Comparison of ENCODE assay signal across 28 cellular contexts in the genomic region with DNA sequence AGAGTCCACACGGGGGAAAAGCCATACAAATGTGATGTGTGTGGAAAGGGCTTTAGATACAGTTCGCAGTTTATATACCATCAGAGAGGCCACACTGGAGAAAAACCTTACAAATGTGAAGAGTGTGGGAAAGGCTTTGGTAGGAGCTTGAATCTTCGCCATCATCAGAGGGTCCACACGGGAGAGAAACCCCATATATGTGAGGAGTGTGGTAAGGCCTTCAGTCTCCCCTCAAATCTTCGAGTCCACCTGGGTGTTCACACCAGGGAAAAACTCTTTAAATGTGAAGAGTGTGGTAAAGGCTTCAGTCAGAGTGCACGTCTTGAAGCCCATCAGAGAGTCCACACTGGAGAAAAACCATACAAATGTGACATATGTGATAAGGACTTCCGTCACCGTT. TPM values are rescaled to one million over a fixed set of nuclear protein-coding genes. Genes with fewer than 3 reads are reported as not detected.
"Had no signal": no experiment of that assay in that cellular context is flagged by ENCODE, and none has a peak within 500 bp of the region (broad histone marks: within the 10 kb centered on the region; RNA-seq: fewer than 3 reads in every experiment).

No MANE protein-coding gene starts in this region.

- ATAC-seq: activated naive CD4-positive, alpha-beta T cell treated with anti-CD3 and anti-CD28 coated beads, Interleukin-2, amount 50 U/mL, for 72 hours; activated naive CD8-positive, alpha-beta T cell treated with anti-CD3 and anti-CD28 coated beads, Interleukin-2, amount 50 U/mL, for 24 hours; activated T-cell treated with anti-CD3 and anti-CD28 coated beads, Interleukin-2, amount 50 U/mL, for 4 hours; SK-N-SH treated with all-trans-retinoic acid at 6 μM for 48 hours had no signal

- H3K4me3 Mint-ChIP-seq: activated B cell treated with CpG ODN at 0.5 μM for 24 hours; activated CD4-positive, alpha-beta memory T cell treated with anti-CD3 and anti-CD28 coated beads for 36 hours; activated CD4-positive, alpha-beta T cell treated with anti-CD3 and anti-CD28 coated beads, Interleukin-2, amount 10 ng/mL, durations not matched to agents 7 days and 5 days; activated naive CD8-positive, alpha-beta T cell treated with anti-CD3 and anti-CD28 coated beads, Interleukin-2, amount 50 U/mL, for 24 hours; activated T-cell treated with anti-CD3 and anti-CD28 coated beads, Interleukin-2, amount 50 U/mL, for 4 hours; brain; T-helper 1 cell treated with Interleukin-12 subunit alpha and Interleukin-12 subunit beta and Interleukin-4 antibody, amounts not matched to agents 30 μg/mL and 1 μg/mL, for 36 hours had no signal

- H3K9me3 ChIP-seq: SJSA1 had no signal

- H3K4me1 ChIP-seq: SJSA1 had no signal

- H3K4me3 ChIP-seq: cardiac muscle cell, MG63, SJSA1 had no signal

- H3K27me3 Mint-ChIP-seq: activated B cell treated with CpG ODN at 0.5 μM for 24 hours; activated CD4-positive, alpha-beta memory T cell treated with anti-CD3 and anti-CD28 coated beads for 36 hours; activated CD4-positive, alpha-beta T cell treated with anti-CD3 and anti-CD28 coated beads, Interleukin-2, amount 10 ng/mL, durations not matched to agents 7 days and 5 days; activated naive CD8-positive, alpha-beta T cell treated with anti-CD3 and anti-CD28 coated beads, Interleukin-2, amount 50 U/mL, for 24 hours had no signal

- FAIRE-seq: astrocyte, RCC 7860, TTC549 had no signal

- H3K4me1 Mint-ChIP-seq: activated B cell treated with CpG ODN at 0.5 μM for 24 hours; activated CD4-positive, alpha-beta T cell treated with anti-CD3 and anti-CD28 coated beads, Interleukin-2, amount 10 ng/mL, durations not matched to agents 7 days and 5 days; activated naive CD8-positive, alpha-beta T cell treated with anti-CD3 and anti-CD28 coated beads, Interleukin-2, amount 50 U/mL, for 24 hours; brain had no signal

- H3K27ac ChIP-seq: cardiac muscle cell, SJSA1 had no signal

- H3K27ac Mint-ChIP-seq: activated B cell treated with CpG ODN at 0.5 μM for 24 hours; activated CD4-positive, alpha-beta memory T cell treated with anti-CD3 and anti-CD28 coated beads for 36 hours; activated CD4-positive, alpha-beta T cell treated with anti-CD3 and anti-CD28 coated beads, Interleukin-2, amount 10 ng/mL, durations not matched to agents 7 days and 5 days; activated naive CD4-positive, alpha-beta T cell treated with anti-CD3 and anti-CD28 coated beads, Interleukin-2, amount 50 U/mL, for 72 hours; activated naive CD8-positive, alpha-beta T cell treated with anti-CD3 and anti-CD28 coated beads, Interleukin-2, amount 50 U/mL, for 24 hours; brain; T-helper 1 cell treated with Interleukin-12 subunit alpha and Interleukin-12 subunit beta and Interleukin-4 antibody, amounts not matched to agents 30 μg/mL and 1 μg/mL, for 36 hours had no signal

- H3K27me3 ChIP-seq: cardiac muscle cell, MG63, SJSA1 had no signal

- DNase-seq: activated B cell treated with CpG ODN at 0.5 μM for 24 hours; activated CD4-positive, alpha-beta memory T cell treated with anti-CD3 and anti-CD28 coated beads for 36 hours; activated CD4-positive, alpha-beta T cell treated with anti-CD3 and anti-CD28 coated beads, Interleukin-2, amount 10 ng/mL, durations not matched to agents 7 days and 5 days; activated CD8-positive, alpha-beta memory T cell treated with anti-CD3 and anti-CD28 coated beads for 24 hours; activated effector memory CD4-positive, alpha-beta T cell treated with anti-CD3 and anti-CD28 coated beads, Interleukin-2, amount 50 U/mL, for 16 hours; activated naive CD4-positive, alpha-beta T cell treated with Interleukin-2 at 50 U/mL for 16 hours; activated naive CD8-positive, alpha-beta T cell treated with anti-CD3 and anti-CD28 coated beads, Interleukin-2, amount 50 U/mL, for 24 hours; activated T-cell treated with anti-CD3 and anti-CD28 coated beads, Interleukin-2, amount 50 U/mL, for 4 hours; amygdala; MG63; MV-4-11; NCI-H1092 treated with DMSO at 0.1 percent for 48 hours; NCI-H1436; NCI-H1694 treated with DMSO at 0.1 percent for 48 hours; NCI-H2029 treated with DMSO at 0.1 percent for 48 hours; NCI-H510A treated with DMSO at 0.1 percent for 48 hours; NCI-H69; SHP77; T1000 had no signal

RNA-seq across cellular contexts. Expression of a gene that starts 23.3 kb away (rescaled TPM):
- total RNA-seq: activated T-cell treated with anti-CD3 and anti-CD28 coated beads, Interleukin-2, amount 50 U/mL, for 4 hours had no signal
